In genomic region chr19:45133661-45134060, GRCh38 we compare ENCODE assay signal across 20 cellular contexts. TPM values are rescaled to one million over a fixed set of nuclear protein-coding genes. Genes with fewer than 3 reads are reported as not detected.
DNase-seq lines count a peak whose midpoint lies in the region; ATAC-seq, FAIRE-seq and TF ChIP-seq lines count a peak whose summit lies in the region.
"Had no signal": no experiment of that assay in that cellular context is flagged by ENCODE, and none has a peak within 500 bp of the region (broad histone marks: within the 10 kb centered on the region; RNA-seq: fewer than 3 reads in every experiment).

No MANE protein-coding gene starts in this region.

- no peak for TF ChIP-seq POLR2A in GM12891 (IDR thresholded peaks at IDR 0.05; ENCODE audit: low read depth, low read length)
- TF ChIP-seq POLR2A in thyroid gland (IDR thresholded peaks at IDR 0.05), result no peak

- peak; percentile 77 for FAIRE-seq in GM12891 (lab: Jason Lieb, UNC)

- intact Hi-C loops in thyroid gland (cut with DNase I), result no loop called here

- H3K9me3 Mint-ChIP-seq in WTC11, result no peaks in the 10 kb centered on the region
- H3K9me3 Mint-ChIP-seq in glutamatergic neuron (ENCODE audit: unreplicated experiment), result peaks cover 10% of the 10 kb centered on the region

- H3K36me3 ChIP-seq in thyroid gland, result no peaks in the 10 kb centered on the region
- H3K36me3 ChIP-seq: Peyer's patch had no signal

- H3K4me1 Mint-ChIP-seq in WTC11 (peaks cover 44% of the 10 kb centered on the region), glutamatergic neuron (ENCODE audit: low read depth, unreplicated experiment) (peaks cover 32% of the 10 kb centered on the region)

- H3K27ac ChIP-seq in thyroid gland, result peak overlapping the region in 2 of 3 donors; percentile 21 to 39
- H3K27ac ChIP-seq: C4-2B, GM23248, KMS-11, Peyer's patch had no signal

- 0 out of 2 replicates have a peak overlapping the region, but pooled peaks have one; percentile 71 for H3K27ac Mint-ChIP-seq in WTC11
- peak overlapping the region; percentile 59 for H3K27ac Mint-ChIP-seq in glutamatergic neuron (ENCODE audit: unreplicated experiment)

- H3K27me3 ChIP-seq in thyroid gland, result no peaks in the 10 kb centered on the region
- H3K27me3 ChIP-seq: Peyer's patch had no signal

- H3K4me3 Mint-ChIP-seq in WTC11, result no peak overlapping the region
- H3K4me3 Mint-ChIP-seq in glutamatergic neuron (ENCODE audit: unreplicated experiment), result no peak overlapping the region

- no peaks in the 10 kb centered on the region for H3K9me3 ChIP-seq in thyroid gland
- H3K9me3 ChIP-seq: Peyer's patch had no signal

- POLR2A ChIA-PET in WTC11 (lab: Charles Lee), result no interaction called here

- TF ChIP-seq CTCF in WTC11 (IDR thresholded peaks at IDR 0.05) (no peak), glutamatergic neuron (IDR thresholded peaks at IDR 0.05; ENCODE audit: partially characterized antibody, unreplicated experiment) (no peak), thyroid gland (IDR thresholded peaks at IDR 0.05) (no peak)

- CTCF ChIA-PET in WTC11 (lab: Charles Lee), result interaction anchor here (1.3 to 1.4 kb wide), 2 partner anchors 8 to 74 kb away, joined by 3 to 4 read pairs; no protein-coding TSS in a partner anchor

- no peak overlapping the region for H3K4me3 ChIP-seq in thyroid gland (replicated peaks in 1 of 3)
- H3K4me3 ChIP-seq: GM23248, Peyer's patch had no signal

- DNase-seq in GM12891 (ENCODE audit: insufficient read length, low spot score), result no peak
- no peak for DNase-seq in WTC11 (ENCODE audit: low spot score)
- no peak for DNase-seq in glutamatergic neuron
- no peak for DNase-seq in thyroid gland
- no peak for DNase-seq in KG1 (lab: John Stamatoyannopoulos, UW)
- no peak for DNase-seq in stimulated activated naive CD4-positive, alpha-beta T cell treated with Interleukin-2 at 50 U/mL for 16 hours (lab: John Stamatoyannopoulos, UW)
- DNase-seq: COR-L47, DMS79 treated with DMSO at 0.1 percent for 48 hours, GDM1, GM23248, MM.1S, NCI-H1105 treated with DMSO at 0.1 percent for 48 hours, NCI-H187 treated with DMSO at 0.1 percent for 48 hours, NCI-H2171, NCI-H82, Peyer's patch, SHP77 treated with DMSO at 0.1 percent for 48 hours had no signal

- H3K27me3 Mint-ChIP-seq in WTC11 (ENCODE audit: low read depth), result no peaks in the 10 kb centered on the region
- H3K27me3 Mint-ChIP-seq in glutamatergic neuron (ENCODE audit: unreplicated experiment), result peaks cover 2% of the 10 kb centered on the region

- WGBS in thyroid gland, 2 donors, result 91 to 95% methylated on average over 7 to 8 of the region's 8 CpGs

- ATAC-seq in WTC11, result no peak
- no peak for ATAC-seq in activated CD4-positive, CD25-positive, alpha-beta regulatory T cell treated with anti-CD3 and anti-CD28 coated beads, Interleukin-2, amount 50 U/mL, for 24 hours

- peaks cover 32 to 52% of the 10 kb centered on the region in 2 donors for H3K4me1 ChIP-seq in thyroid gland

- H3K36me3 Mint-ChIP-seq in WTC11 (no peaks in the 10 kb centered on the region), glutamatergic neuron (ENCODE audit: unreplicated experiment) (peaks cover 4% of the 10 kb centered on the region)

TF ChIP-seq in GM12891, 5 proteins besides CTCF, POLR2A, EP300 and RAD21:
- TF ChIP-seq SPI1 (IDR thresholded peaks at IDR 0.05; ENCODE audit: low read depth, low read length), result no peak
- no peak for TF ChIP-seq PAX5 (IDR thresholded peaks at IDR 0.05; ENCODE audit: insufficient read depth, low read length, severe bottlenecking)
- no peak for TF ChIP-seq POU2F2 (IDR thresholded peaks at IDR 0.05; ENCODE audit: low read depth, low read length)
- no peak for TF ChIP-seq POLR2AphosphoS5 (IDR thresholded peaks at IDR 0.05; ENCODE audit: low read depth, low read length)
- TF ChIP-seq TAF1 (IDR thresholded peaks at IDR 0.05; ENCODE audit: low read depth, low read length), result no peak

TF ChIP-seq in WTC11, 78 proteins besides CTCF, POLR2A, EP300 and RAD21 (continues in another document):
- TF ChIP-seq MLX (CRISPR knock-in tag; IDR thresholded peaks at IDR 0.05) (no peak), ELF4 (CRISPR knock-in tag; IDR thresholded peaks at IDR 0.05; ENCODE audit: low read depth) (no peak), ATF1 (CRISPR knock-in tag; IDR thresholded peaks at IDR 0.05) (no peak), CREM (CRISPR knock-in tag; IDR thresholded peaks at IDR 0.05) (no peak), USF1 (CRISPR knock-in tag; IDR thresholded peaks at IDR 0.05) (no peak)
- TF ChIP-seq, protein P1, sequence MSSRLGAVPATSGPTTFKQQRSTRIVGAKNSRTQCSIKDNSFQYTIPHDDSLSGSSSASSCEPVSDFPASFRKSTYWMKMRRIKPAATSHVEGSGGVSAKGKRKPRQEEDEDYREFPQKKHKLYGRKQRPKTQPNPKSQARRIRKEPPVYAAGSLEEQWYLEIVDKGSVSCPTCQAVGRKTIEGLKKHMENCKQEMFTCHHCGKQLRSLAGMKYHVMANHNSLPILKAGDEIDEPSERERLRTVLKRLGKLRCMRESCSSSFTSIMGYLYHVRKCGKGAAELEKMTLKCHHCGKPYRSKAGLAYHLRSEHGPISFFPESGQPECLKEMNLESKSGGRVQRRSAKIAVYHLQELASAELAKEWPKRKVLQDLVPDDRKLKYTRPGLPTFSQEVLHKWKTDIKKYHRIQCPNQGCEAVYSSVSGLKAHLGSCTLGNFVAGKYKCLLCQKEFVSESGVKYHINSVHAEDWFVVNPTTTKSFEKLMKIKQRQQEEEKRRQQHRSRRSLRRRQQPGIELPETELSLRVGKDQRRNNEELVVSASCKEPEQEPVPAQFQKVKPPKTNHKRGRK (CRISPR knock-in tag; IDR thresholded peaks at IDR 0.05; ENCODE audit: borderline replicate concordance), result no peak
- TF ChIP-seq, protein P2, sequence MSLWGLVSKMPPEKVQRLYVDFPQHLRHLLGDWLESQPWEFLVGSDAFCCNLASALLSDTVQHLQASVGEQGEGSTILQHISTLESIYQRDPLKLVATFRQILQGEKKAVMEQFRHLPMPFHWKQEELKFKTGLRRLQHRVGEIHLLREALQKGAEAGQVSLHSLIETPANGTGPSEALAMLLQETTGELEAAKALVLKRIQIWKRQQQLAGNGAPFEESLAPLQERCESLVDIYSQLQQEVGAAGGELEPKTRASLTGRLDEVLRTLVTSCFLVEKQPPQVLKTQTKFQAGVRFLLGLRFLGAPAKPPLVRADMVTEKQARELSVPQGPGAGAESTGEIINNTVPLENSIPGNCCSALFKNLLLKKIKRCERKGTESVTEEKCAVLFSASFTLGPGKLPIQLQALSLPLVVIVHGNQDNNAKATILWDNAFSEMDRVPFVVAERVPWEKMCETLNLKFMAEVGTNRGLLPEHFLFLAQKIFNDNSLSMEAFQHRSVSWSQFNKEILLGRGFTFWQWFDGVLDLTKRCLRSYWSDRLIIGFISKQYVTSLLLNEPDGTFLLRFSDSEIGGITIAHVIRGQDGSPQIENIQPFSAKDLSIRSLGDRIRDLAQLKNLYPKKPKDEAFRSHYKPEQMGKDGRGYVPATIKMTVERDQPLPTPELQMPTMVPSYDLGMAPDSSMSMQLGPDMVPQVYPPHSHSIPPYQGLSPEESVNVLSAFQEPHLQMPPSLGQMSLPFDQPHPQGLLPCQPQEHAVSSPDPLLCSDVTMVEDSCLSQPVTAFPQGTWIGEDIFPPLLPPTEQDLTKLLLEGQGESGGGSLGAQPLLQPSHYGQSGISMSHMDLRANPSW (CRISPR knock-in tag; conservative IDR thresholded peaks at IDR 0.05; ENCODE audit: low read depth), result no peak

RNA-seq across cellular contexts. Expression of gene NKPD1, which starts 27.1 kb away (rescaled TPM):
- polyA plus RNA-seq in GM12891 (2012; ENCODE audit: low read depth, missing spikeins), result 0.05 TPM
- total RNA-seq in WTC11 (2021) (0.57 to 1.1 TPM (median 0.76 TPM) in 3 replicates), glutamatergic neuron (ENCODE audit: unreplicated experiment) (1.2 TPM), thyroid gland (1 to 10 TPM in 1 of 4 donors, under 1 TPM in 3; 0.44 to 1.3 (median 0.68) TPM)
- polyA plus RNA-seq: GM23248 had no signal

RNA-seq across cellular contexts. Expression of gene PPP1R37, which starts 40.7 kb away (rescaled TPM):
- 9.5 TPM for polyA plus RNA-seq in GM12891 (2012; ENCODE audit: low read depth, missing spikeins)
- total RNA-seq in WTC11 (2021), result 34.5 to 35.9 TPM (median 35.4 TPM) in 3 replicates
- 49.5 TPM for total RNA-seq in glutamatergic neuron (ENCODE audit: unreplicated experiment)
- 10 to 100 TPM; 34.9 to 59.7 (median 42.9) TPM for total RNA-seq in thyroid gland

RNA-seq across cellular contexts. Expression of gene TRAPPC6A, which starts 44.4 kb away (rescaled TPM):
- 106 TPM for polyA plus RNA-seq in GM12891 (2012; ENCODE audit: low read depth, missing spikeins)
- total RNA-seq in WTC11 (2021) (59.7 to 75.8 TPM (median 67.1 TPM) in 3 replicates), glutamatergic neuron (ENCODE audit: unreplicated experiment) (31.6 TPM), thyroid gland (10 to 100 TPM; 25.0 to 53.3 (median 38.8) TPM)

RNA-seq across cellular contexts. Expression of gene BLOC1S3, which starts 44.9 kb away (rescaled TPM):
- polyA plus RNA-seq in GM12891 (2012; ENCODE audit: low read depth, missing spikeins), result 5.4 TPM
- total RNA-seq in WTC11 (2021) (9.0 to 10.8 TPM (median 10.0 TPM) in 3 replicates), glutamatergic neuron (ENCODE audit: unreplicated experiment) (8.1 TPM), thyroid gland (10 to 100 TPM in 3 of 4 donors, 1 to 10 TPM in 1; 9.1 to 15.4 (median 11.9) TPM)

RNA-seq across cellular contexts. Expression of gene GEMIN7, which starts 54.6 kb away (rescaled TPM):
- 43.2 TPM for polyA plus RNA-seq in GM12891 (2012; ENCODE audit: low read depth, missing spikeins)
- 55.0 to 60.3 TPM (median 55.3 TPM) in 3 replicates for total RNA-seq in WTC11 (2021)
- total RNA-seq in glutamatergic neuron (ENCODE audit: unreplicated experiment), result 49.1 TPM
- 10 to 100 TPM; 10.6 to 22.7 (median 19.1) TPM for total RNA-seq in thyroid gland
